Comparison of ENCODE assay signal across 22 cellular contexts in the genomic region with DNA sequence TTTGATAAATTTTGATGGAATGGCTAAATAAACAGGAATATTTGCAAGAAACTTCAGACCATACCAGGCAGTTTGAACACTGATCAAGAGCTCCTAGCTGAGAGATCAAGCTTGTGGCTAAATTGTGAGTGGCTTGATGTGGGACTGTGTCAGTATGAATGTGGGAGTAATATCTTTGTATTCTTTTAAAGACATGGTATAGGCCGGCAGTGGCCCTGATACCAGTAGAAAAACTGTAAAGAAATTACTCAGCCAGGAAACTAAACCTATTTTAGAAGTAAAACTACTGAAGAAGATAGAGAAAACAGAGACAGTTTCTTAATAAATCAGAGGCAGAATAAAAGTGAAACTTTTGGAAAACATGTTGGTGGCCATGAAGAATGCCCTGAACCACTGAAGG.
"Had no signal": no experiment of that assay in that cellular context is flagged by ENCODE, and none has a peak within 500 bp of the region (broad histone marks: within the 10 kb centered on the region; RNA-seq: fewer than 3 reads in every experiment).

No MANE protein-coding gene starts in this region.

- H3K36me3 ChIP-seq: esophagus muscularis mucosa, gastroesophageal sphincter, heart left ventricle, lower lobe of right lung had no signal

- H3K27ac ChIP-seq: coronary artery, dorsolateral prefrontal cortex, esophagus muscularis mucosa, foreskin keratinocyte, gastroesophageal sphincter, heart left ventricle, hepatocyte, lower lobe of right lung had no signal

- H3K4me1 ChIP-seq: foreskin keratinocyte, heart left ventricle, lower lobe of right lung had no signal

- H3K9me3 ChIP-seq: esophagus muscularis mucosa, gastroesophageal sphincter, heart left ventricle, lower lobe of right lung had no signal

- DNase-seq: dermis blood vessel endothelial cell; dorsolateral prefrontal cortex; effector CD4-positive, alpha-beta T cell; effector memory CD4-positive, alpha-beta T cell; foreskin keratinocyte; heart left ventricle; hypothalamus; immature natural killer cell; islet precursor cell; kidney; kidney glomerular epithelial cell; left colon; left ventricle myocardium superior; lower lobe of right lung; mesenchymal stem cell; mucosa of descending colon; naive B cell had no signal

- ATAC-seq: foreskin keratinocyte, gastroesophageal sphincter, heart left ventricle, left colon, left lobe of liver, left ventricle myocardium superior, lower lobe of right lung, mucosa of descending colon had no signal

- H3K79me2 ChIP-seq: hepatocyte had no signal

- H2AFZ ChIP-seq: hepatocyte had no signal

- H3K4me3 ChIP-seq: coronary artery, dorsolateral prefrontal cortex, esophagus muscularis mucosa, gastroesophageal sphincter, heart left ventricle, hepatocyte, lower lobe of right lung, mucosa of descending colon had no signal

- H3K27me3 ChIP-seq: esophagus muscularis mucosa, foreskin keratinocyte, gastroesophageal sphincter, heart left ventricle, hepatocyte had no signal

- H3K4me2 ChIP-seq: hepatocyte had no signal
